ENCODE assay signal across 1 cellular context in genomic region chr19:40453151-40453735, GRCh38.
TF ChIP-seq lines count a peak whose summit lies in the region.

No MANE protein-coding gene starts in this region.

TF ChIP-seq in IMR-90, 13 proteins besides CTCF, POLR2A, EP300 and RAD21:
- TF ChIP-seq CEBPB (IDR thresholded peaks at IDR 0.05; ENCODE audit: low read depth, low read length) (no peak), USF2 (IDR thresholded peaks at IDR 0.05; ENCODE audit: low read depth, low read length) (no peak)
TF ChIP-seq in IMR-90: peak in this region for 0.
